2 cellular contexts compared by ENCODE assay signal in the genomic region with DNA sequence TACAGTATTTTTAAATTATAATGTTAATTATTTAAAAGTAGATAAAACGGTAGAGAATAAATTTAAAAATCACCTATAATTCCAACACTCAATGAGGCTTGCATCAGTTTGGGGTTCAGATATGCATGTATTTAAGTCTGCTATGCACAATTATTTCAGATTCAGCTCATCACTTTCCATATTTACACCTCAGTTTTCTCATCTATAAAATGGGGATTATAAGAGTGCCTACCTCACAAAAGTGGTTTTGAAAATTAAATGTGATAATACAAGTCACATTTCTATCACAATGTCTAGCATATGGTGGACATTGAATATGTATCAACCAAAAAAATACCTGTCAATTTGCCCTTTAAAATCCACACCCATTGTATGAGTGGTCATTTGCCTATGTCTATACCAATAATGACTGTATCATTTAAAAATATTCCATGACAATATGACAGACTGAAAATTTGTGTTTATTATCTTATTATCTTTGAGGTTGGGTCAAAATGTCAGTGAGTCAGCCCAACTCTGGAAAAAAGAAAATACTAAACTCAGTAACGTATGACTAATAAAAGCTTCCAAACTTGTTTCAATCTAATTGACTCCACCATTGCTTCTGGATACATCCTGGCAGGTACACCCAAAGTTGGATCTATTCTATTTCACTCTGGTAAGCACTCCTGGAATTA.
A peak's percentile ranks its signal among the peaks of the same experiment; 100 is the strongest.
TF ChIP-seq lines count a peak whose summit lies in the region.

No MANE protein-coding gene starts in this region.

TF ChIP-seq in HCT116, 20 proteins besides CTCF, POLR2A, EP300 and RAD21:
- TF ChIP-seq, protein P1, sequence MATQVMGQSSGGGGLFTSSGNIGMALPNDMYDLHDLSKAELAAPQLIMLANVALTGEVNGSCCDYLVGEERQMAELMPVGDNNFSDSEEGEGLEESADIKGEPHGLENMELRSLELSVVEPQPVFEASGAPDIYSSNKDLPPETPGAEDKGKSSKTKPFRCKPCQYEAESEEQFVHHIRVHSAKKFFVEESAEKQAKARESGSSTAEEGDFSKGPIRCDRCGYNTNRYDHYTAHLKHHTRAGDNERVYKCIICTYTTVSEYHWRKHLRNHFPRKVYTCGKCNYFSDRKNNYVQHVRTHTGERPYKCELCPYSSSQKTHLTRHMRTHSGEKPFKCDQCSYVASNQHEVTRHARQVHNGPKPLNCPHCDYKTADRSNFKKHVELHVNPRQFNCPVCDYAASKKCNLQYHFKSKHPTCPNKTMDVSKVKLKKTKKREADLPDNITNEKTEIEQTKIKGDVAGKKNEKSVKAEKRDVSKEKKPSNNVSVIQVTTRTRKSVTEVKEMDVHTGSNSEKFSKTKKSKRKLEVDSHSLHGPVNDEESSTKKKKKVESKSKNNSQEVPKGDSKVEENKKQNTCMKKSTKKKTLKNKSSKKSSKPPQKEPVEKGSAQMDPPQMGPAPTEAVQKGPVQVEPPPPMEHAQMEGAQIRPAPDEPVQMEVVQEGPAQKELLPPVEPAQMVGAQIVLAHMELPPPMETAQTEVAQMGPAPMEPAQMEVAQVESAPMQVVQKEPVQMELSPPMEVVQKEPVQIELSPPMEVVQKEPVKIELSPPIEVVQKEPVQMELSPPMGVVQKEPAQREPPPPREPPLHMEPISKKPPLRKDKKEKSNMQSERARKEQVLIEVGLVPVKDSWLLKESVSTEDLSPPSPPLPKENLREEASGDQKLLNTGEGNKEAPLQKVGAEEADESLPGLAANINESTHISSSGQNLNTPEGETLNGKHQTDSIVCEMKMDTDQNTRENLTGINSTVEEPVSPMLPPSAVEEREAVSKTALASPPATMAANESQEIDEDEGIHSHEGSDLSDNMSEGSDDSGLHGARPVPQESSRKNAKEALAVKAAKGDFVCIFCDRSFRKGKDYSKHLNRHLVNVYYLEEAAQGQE (IDR thresholded peaks at IDR 0.05; ENCODE audit: low read depth) = no peak
- TF ChIP-seq ELF1 (IDR thresholded peaks at IDR 0.05; ENCODE audit: borderline replicate concordance, low read depth) (no peak), JUND (IDR thresholded peaks at IDR 0.05) (peak; percentile 53), EZH2 (IDR thresholded peaks at IDR 0.05) (no peak), CBX3 (IDR thresholded peaks at IDR 0.05; ENCODE audit: low read depth) (no peak), FOSL1 (IDR thresholded peaks at IDR 0.05; ENCODE audit: low read depth) (peak; percentile 57; the same call in 1 of the 2 replicates)
- TF ChIP-seq, protein P2, sequence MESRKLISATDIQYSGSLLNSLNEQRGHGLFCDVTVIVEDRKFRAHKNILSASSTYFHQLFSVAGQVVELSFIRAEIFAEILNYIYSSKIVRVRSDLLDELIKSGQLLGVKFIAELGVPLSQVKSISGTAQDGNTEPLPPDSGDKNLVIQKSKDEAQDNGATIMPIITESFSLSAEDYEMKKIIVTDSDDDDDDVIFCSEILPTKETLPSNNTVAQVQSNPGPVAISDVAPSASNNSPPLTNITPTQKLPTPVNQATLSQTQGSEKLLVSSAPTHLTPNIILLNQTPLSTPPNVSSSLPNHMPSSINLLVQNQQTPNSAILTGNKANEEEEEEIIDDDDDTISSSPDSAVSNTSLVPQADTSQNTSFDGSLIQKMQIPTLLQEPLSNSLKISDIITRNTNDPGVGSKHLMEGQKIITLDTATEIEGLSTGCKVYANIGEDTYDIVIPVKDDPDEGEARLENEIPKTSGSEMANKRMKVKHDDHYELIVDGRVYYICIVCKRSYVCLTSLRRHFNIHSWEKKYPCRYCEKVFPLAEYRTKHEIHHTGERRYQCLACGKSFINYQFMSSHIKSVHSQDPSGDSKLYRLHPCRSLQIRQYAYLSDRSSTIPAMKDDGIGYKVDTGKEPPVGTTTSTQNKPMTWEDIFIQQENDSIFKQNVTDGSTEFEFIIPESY (IDR thresholded peaks at IDR 0.05; ENCODE audit: extremely low read depth, insufficient replicate concordance, low read length) = no peak
- TF ChIP-seq, protein P3, sequence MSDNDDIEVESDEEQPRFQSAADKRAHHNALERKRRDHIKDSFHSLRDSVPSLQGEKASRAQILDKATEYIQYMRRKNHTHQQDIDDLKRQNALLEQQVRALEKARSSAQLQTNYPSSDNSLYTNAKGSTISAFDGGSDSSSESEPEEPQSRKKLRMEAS (IDR thresholded peaks at IDR 0.05) = no peak
TF ChIP-seq in HCT116: peak in this region for 2.

TF ChIP-seq in K562, 482 proteins besides CTCF, POLR2A, EP300 and RAD21:
- TF ChIP-seq ZNF507 (tag; conservative IDR thresholded peaks at IDR 0.05) (no peak), MEIS2 (IDR thresholded peaks at IDR 0.05; ENCODE audit: partially characterized antibody) (peak; percentile 73), HDAC6 (IDR thresholded peaks at IDR 0.05; ENCODE audit: low read depth, low read length) (no peak), RBM25 (IDR thresholded peaks at IDR 0.05; ENCODE audit: low read depth, low read length, severe bottlenecking) (peak; percentile 95), FOSL1 (tag; conservative IDR thresholded peaks at IDR 0.05) (peak; percentile 72; the same call in 1 of the 2 replicates), ZNF12 (CRISPR knock-in tag; IDR thresholded peaks at IDR 0.05) (no peak), ARID1B (IDR thresholded peaks at IDR 0.05) (peak; percentile 35), PCBP1 (IDR thresholded peaks at IDR 0.05; ENCODE audit: low read depth, low read length, poor library complexity, severe bottlenecking) (no peak), SIN3B (IDR thresholded peaks at IDR 0.05; ENCODE audit: low read depth) (no peak), ILF3 (IDR thresholded peaks at IDR 0.05; ENCODE audit: borderline replicate concordance) (no peak), SUPT5H (IDR thresholded peaks at IDR 0.05) (no peak), SMARCE1 (IDR thresholded peaks at IDR 0.05) (peak; percentile 36; the same call in 1 of the 2 replicates), KDM1A (IDR thresholded peaks at IDR 0.05) (peak; percentile 29 to 53; a peak in 1 of 4 replicates), JUN (IDR thresholded peaks at IDR 0.05; ENCODE audit: borderline replicate concordance, low read depth, low read length) (peak; percentile 16; the same call in 1 of the 2 replicates), JUN (CRISPR knock-in tag; IDR thresholded peaks at IDR 0.05; ENCODE audit: borderline replicate concordance) (no peak), JUND (IDR thresholded peaks at IDR 0.05; ENCODE audit: borderline replicate concordance, low read depth, low read length) (peak; percentile 51; the same call in 1 of the 2 replicates), JUND (tag; IDR thresholded peaks at IDR 0.05; ENCODE audit: borderline replicate concordance, low read depth, low read length) (no peak), BCOR (IDR thresholded peaks at IDR 0.05) (peak; percentile 70; the same call in 1 of the 2 replicates), SMARCA4 (IDR thresholded peaks at IDR 0.05) (peak; percentile 32; the same call in 1 of the 2 replicates), XRCC5 (IDR thresholded peaks at IDR 0.05; ENCODE audit: low read depth, low read length) (no peak), TARDBP (IDR thresholded peaks at IDR 0.05) (no peak), U2AF2 (optimal IDR thresholded peaks at IDR 0.05; ENCODE audit: low read depth, low read length) (no peak), FOXA3 (CRISPR knock-in tag; conservative IDR thresholded peaks at IDR 0.05 in 1 of 2, IDR thresholded peaks at IDR 0.05 in 1 of 2) (0 out of 4 replicates have a peak, but pooled peaks of 1 of the 2 experiments have one; percentile 31), ASH1L (IDR thresholded peaks at IDR 0.05; ENCODE audit: borderline replicate concordance, low read depth, partially characterized antibody) (no peak), ADNP (tag; IDR thresholded peaks at IDR 0.05) (peak; percentile 90)
- TF ChIP-seq, protein P4, sequence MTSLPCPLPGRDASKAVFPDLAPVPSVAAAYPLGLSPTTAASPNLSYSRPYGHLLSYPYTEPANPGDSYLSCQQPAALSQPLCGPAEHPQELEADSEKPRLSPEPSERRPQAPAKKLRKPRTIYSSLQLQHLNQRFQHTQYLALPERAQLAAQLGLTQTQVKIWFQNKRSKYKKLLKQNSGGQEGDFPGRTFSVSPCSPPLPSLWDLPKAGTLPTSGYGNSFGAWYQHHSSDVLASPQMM (CRISPR knock-in tag; IDR thresholded peaks at IDR 0.05) = no peak
- TF ChIP-seq, protein P2 (CRISPR knock-in tag; IDR thresholded peaks at IDR 0.05) = no peak
- TF ChIP-seq, protein P5, sequence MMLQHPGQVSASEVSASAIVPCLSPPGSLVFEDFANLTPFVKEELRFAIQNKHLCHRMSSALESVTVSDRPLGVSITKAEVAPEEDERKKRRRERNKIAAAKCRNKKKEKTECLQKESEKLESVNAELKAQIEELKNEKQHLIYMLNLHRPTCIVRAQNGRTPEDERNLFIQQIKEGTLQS (IDR thresholded peaks at IDR 0.05) = peak; percentile 51; the same call in 1 of the 2 replicates
- TF ChIP-seq, protein P5 (CRISPR knock-in tag; conservative IDR thresholded peaks at IDR 0.05) = no peak
- TF ChIP-seq, protein P6, sequence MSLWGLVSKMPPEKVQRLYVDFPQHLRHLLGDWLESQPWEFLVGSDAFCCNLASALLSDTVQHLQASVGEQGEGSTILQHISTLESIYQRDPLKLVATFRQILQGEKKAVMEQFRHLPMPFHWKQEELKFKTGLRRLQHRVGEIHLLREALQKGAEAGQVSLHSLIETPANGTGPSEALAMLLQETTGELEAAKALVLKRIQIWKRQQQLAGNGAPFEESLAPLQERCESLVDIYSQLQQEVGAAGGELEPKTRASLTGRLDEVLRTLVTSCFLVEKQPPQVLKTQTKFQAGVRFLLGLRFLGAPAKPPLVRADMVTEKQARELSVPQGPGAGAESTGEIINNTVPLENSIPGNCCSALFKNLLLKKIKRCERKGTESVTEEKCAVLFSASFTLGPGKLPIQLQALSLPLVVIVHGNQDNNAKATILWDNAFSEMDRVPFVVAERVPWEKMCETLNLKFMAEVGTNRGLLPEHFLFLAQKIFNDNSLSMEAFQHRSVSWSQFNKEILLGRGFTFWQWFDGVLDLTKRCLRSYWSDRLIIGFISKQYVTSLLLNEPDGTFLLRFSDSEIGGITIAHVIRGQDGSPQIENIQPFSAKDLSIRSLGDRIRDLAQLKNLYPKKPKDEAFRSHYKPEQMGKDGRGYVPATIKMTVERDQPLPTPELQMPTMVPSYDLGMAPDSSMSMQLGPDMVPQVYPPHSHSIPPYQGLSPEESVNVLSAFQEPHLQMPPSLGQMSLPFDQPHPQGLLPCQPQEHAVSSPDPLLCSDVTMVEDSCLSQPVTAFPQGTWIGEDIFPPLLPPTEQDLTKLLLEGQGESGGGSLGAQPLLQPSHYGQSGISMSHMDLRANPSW (CRISPR knock-in tag; IDR thresholded peaks at IDR 0.05) = no peak
